18 cellular contexts compared by ENCODE assay signal in genomic region chr7:154693646-154694045, GRCh38.
"Had no signal": no experiment of that assay in that cellular context is flagged by ENCODE, and none has a peak within 500 bp of the region (broad histone marks: within the 10 kb centered on the region; RNA-seq: fewer than 3 reads in every experiment).

No MANE protein-coding gene starts in this region.

- H3K4me3 ChIP-seq: heart right ventricle, transverse colon had no signal

- DNase-seq: activated CD4-positive, alpha-beta T cell treated with anti-CD3 and anti-CD28 coated beads for 1 hour; activated CD4-positive, alpha-beta T cell treated with anti-CD3 and anti-CD28 coated beads, Interleukin-2, amount 50 U/mL, for 4 hours; activated CD8-positive, alpha-beta memory T cell treated with anti-CD3 and anti-CD28 coated beads, Interleukin-2, amount 50 U/mL, for 48 hours; activated effector memory CD4-positive, alpha-beta T cell treated with Interleukin-2 at 50 U/mL for 16 hours; activated naive CD4-positive, alpha-beta T cell treated with anti-CD3 and anti-CD28 coated beads, Interleukin-2, amount 10 ng/mL, durations not matched to agents 7 days and 5 days; activated T-cell treated with anti-CD3 and anti-CD28 coated beads, Interleukin-2, amount 50 U/mL, for 48 hours; amygdala; heart right ventricle; islet precursor cell; left cardiac atrium; nephron progenitor cell; occipital lobe; small intestine; stimulated activated naive B cell treated with anti-CD40 and anti-IgM and Interleukin-4, amounts not matched to agents 10 μg/mL and 1 μg/mL and 100 μg/mL, for 72 hours; transverse colon had no signal

- H3K27ac Mint-ChIP-seq: activated naive CD4-positive, alpha-beta T cell treated with anti-CD3 and anti-CD28 coated beads, Interleukin-2, amount 10 ng/mL, durations not matched to agents 7 days and 5 days; memory B cell; nephron progenitor cell; stimulated activated naive B cell treated with anti-CD40 and anti-IgM and Interleukin-4, amounts not matched to agents 10 μg/mL and 1 μg/mL and 100 μg/mL, for 72 hours; T-helper 2 cell treated with Interferon-gamma antibody and Interleukin-4, amounts not matched to agents 5 μg/mL and 100 μg/mL, for 36 hours had no signal

- ATAC-seq: heart right ventricle; left cardiac atrium; sciatic nerve; stimulated activated naive B cell treated with anti-CD40 and anti-IgM and Interleukin-4, amounts not matched to agents 10 μg/mL and 1 μg/mL and 100 μg/mL, for 72 hours had no signal

- H3K4me3 Mint-ChIP-seq: activated naive CD4-positive, alpha-beta T cell treated with anti-CD3 and anti-CD28 coated beads, Interleukin-2, amount 10 ng/mL, durations not matched to agents 7 days and 5 days; memory B cell; nephron progenitor cell; stimulated activated naive B cell treated with anti-CD40 and anti-IgM and Interleukin-4, amounts not matched to agents 10 μg/mL and 1 μg/mL and 100 μg/mL, for 72 hours; T-helper 2 cell treated with Interferon-gamma antibody and Interleukin-4, amounts not matched to agents 5 μg/mL and 100 μg/mL, for 36 hours had no signal

- H3K36me3 Mint-ChIP-seq: activated naive CD4-positive, alpha-beta T cell treated with anti-CD3 and anti-CD28 coated beads, Interleukin-2, amount 10 ng/mL, durations not matched to agents 7 days and 5 days; memory B cell; stimulated activated naive B cell treated with anti-CD40 and anti-IgM and Interleukin-4, amounts not matched to agents 10 μg/mL and 1 μg/mL and 100 μg/mL, for 72 hours had no signal

- H3K4me1 ChIP-seq: heart right ventricle, transverse colon had no signal

- H3K27me3 ChIP-seq: transverse colon had no signal

- H3K36me3 ChIP-seq: heart right ventricle, transverse colon had no signal

- H3K4me1 Mint-ChIP-seq: activated naive CD4-positive, alpha-beta T cell treated with anti-CD3 and anti-CD28 coated beads, Interleukin-2, amount 10 ng/mL, durations not matched to agents 7 days and 5 days; memory B cell; stimulated activated naive B cell treated with anti-CD40 and anti-IgM and Interleukin-4, amounts not matched to agents 10 μg/mL and 1 μg/mL and 100 μg/mL, for 72 hours had no signal

- H3K9me3 ChIP-seq: heart right ventricle, transverse colon had no signal

- H3K27me3 Mint-ChIP-seq: stimulated activated naive B cell treated with anti-CD40 and anti-IgM and Interleukin-4, amounts not matched to agents 10 μg/mL and 1 μg/mL and 100 μg/mL, for 72 hours had no signal

- H3K9me3 Mint-ChIP-seq: nephron progenitor cell; T-helper 2 cell treated with Interferon-gamma antibody and Interleukin-4, amounts not matched to agents 5 μg/mL and 100 μg/mL, for 36 hours had no signal

- H3K27ac ChIP-seq: heart right ventricle, transverse colon had no signal
